In genomic region chr2:6919912-6920905, GRCh38 we compare ENCODE assay signal across 14 cellular contexts. TPM values are rescaled to one million over a fixed set of nuclear protein-coding genes. Genes with fewer than 3 reads are reported as not detected.
DNase-seq lines count a peak whose midpoint lies in the region; ATAC-seq and TF ChIP-seq lines count a peak whose summit lies in the region.
"Had no signal": no experiment of that assay in that cellular context is flagged by ENCODE, and none has a peak within 500 bp of the region (broad histone marks: within the 10 kb centered on the region; RNA-seq: fewer than 3 reads in every experiment).

No MANE protein-coding gene starts in this region.

- TF ChIP-seq CTCF in DND-41 (IDR thresholded peaks at IDR 0.05; ENCODE audit: borderline replicate concordance, extremely low read depth, low read length, poor library complexity, severe bottlenecking) = no peak
- TF ChIP-seq CTCF in choroid plexus epithelial cell (conservative IDR thresholded peaks at IDR 0.05; ENCODE audit: low read depth, low read length) = no peak
- no peak for TF ChIP-seq CTCF in esophagus muscularis mucosa (IDR thresholded peaks at IDR 0.05)

- no peak for TF ChIP-seq POLR2A in esophagus muscularis mucosa (IDR thresholded peaks at IDR 0.05; ENCODE audit: low read depth)

- intact Hi-C loops in esophagus muscularis mucosa (cut with DNase I) = loop anchor here (5.0 kb wide), 2 partner anchors 87 to 122 kb away; no protein-coding TSS in a partner anchor

- H3F3A ChIP-seq in GM23248 (ENCODE audit: insufficient read depth) = peaks cover 2% of the 10 kb centered on the region; the same call in 1 of the 2 replicates

- H3K36me3 ChIP-seq in DND-41 (ENCODE audit: insufficient read depth, low read length) = peaks cover 69% of the 10 kb centered on the region
- H3K36me3 ChIP-seq in SJSA1 = no peaks in the 10 kb centered on the region; the same call in 1 of the 2 replicates
- no peaks in the 10 kb centered on the region for H3K36me3 ChIP-seq in esophagus muscularis mucosa
- no peaks in the 10 kb centered on the region for H3K36me3 ChIP-seq in GM23248 (ENCODE audit: low read depth)
- H3K36me3 ChIP-seq: esophagus squamous epithelium had no signal

- H3K27ac ChIP-seq in DND-41 (ENCODE audit: low read length) (peak overlapping the region; percentile 53), SJSA1 (peak overlapping the region; percentile 52), esophagus muscularis mucosa (replicated peaks in 1 of 4) (no peak overlapping the region), GM23248 (no peak overlapping the region)
- H3K27ac ChIP-seq: esophagus squamous epithelium, HL-60 had no signal

- ATAC-seq in DND-41 (ENCODE audit: insufficient read depth, low read depth) = no peak

- peaks cover 97% of the 10 kb centered on the region for H3K79me2 ChIP-seq in DND-41 (ENCODE audit: insufficient read depth, low read length)
- no peaks in the 10 kb centered on the region for H3K79me2 ChIP-seq in GM23248 (ENCODE audit: insufficient read depth)

- H2AFZ ChIP-seq in DND-41 (ENCODE audit: low read depth, low read length) = no peak overlapping the region
- no peak overlapping the region for H2AFZ ChIP-seq in GM23248

- no peaks in the 10 kb centered on the region for H3K27me3 ChIP-seq in DND-41 (ENCODE audit: insufficient read depth, low read length, poor library complexity)
- no peaks in the 10 kb centered on the region for H3K27me3 ChIP-seq in SJSA1 (replicated peaks)
- no peaks in the 10 kb centered on the region for H3K27me3 ChIP-seq in esophagus muscularis mucosa
- H3K27me3 ChIP-seq in GM23248 (replicated peaks; ENCODE audit: insufficient read depth) = no peaks in the 10 kb centered on the region; the same call in 1 of the 2 replicates
- H3K27me3 ChIP-seq: esophagus squamous epithelium had no signal

- no peaks in the 10 kb centered on the region for H3K9me2 ChIP-seq in GM23248 (ENCODE audit: insufficient read depth)

- TF ChIP-seq EP300 in esophagus muscularis mucosa (IDR thresholded peaks at IDR 0.05) = no peak

- H4K20me1 ChIP-seq in DND-41 (ENCODE audit: insufficient read depth, low read length) (peaks cover 61% of the 10 kb centered on the region), GM23248 (ENCODE audit: insufficient read depth) (no peaks in the 10 kb centered on the region)

- no peaks in the 10 kb centered on the region for H3K9me3 ChIP-seq in DND-41 (ENCODE audit: insufficient read depth, low read length, severe bottlenecking)
- H3K9me3 ChIP-seq in SJSA1 (replicated peaks) = no peaks in the 10 kb centered on the region
- H3K9me3 ChIP-seq in esophagus muscularis mucosa = no peaks in the 10 kb centered on the region
- no peaks in the 10 kb centered on the region for H3K9me3 ChIP-seq in GM23248 (ENCODE audit: low read depth)
- H3K9me3 ChIP-seq: esophagus squamous epithelium had no signal

- peaks cover 82% of the 10 kb centered on the region for H3K4me1 ChIP-seq in DND-41 (ENCODE audit: insufficient read depth, low read length)
- peaks cover 27% of the 10 kb centered on the region for H3K4me1 ChIP-seq in SJSA1 (replicated peaks)
- peaks cover 28 to 46% (median 37%) of the 10 kb centered on the region in 4 donors for H3K4me1 ChIP-seq in esophagus muscularis mucosa
- no peaks in the 10 kb centered on the region for H3K4me1 ChIP-seq in GM23248 (ENCODE audit: insufficient read depth)
- H3K4me1 ChIP-seq: Caco-2 had no signal

- H3K9ac ChIP-seq in DND-41 (ENCODE audit: low read depth, low read length) (0 out of 2 replicates have a peak overlapping the region, but pooled peaks have one; percentile 2), GM23248 (no peak overlapping the region)

- H3K4me2 ChIP-seq in DND-41 (ENCODE audit: insufficient read depth, low read length) (peak overlapping the region; percentile 85), GM23248 (ENCODE audit: unreplicated experiment) (no peak overlapping the region)

- DNase-seq in DND-41 (no peak), SJSA1 (ENCODE audit: low read depth in 1 of 2, low spot score in 2 of 2) (peak; percentile 71), choroid plexus epithelial cell (ENCODE audit: low read depth) (peak; percentile 37), pons (ENCODE audit: low spot score) (peak; percentile 16), esophagus muscularis mucosa (ENCODE audit: extremely low spot score) (no peak), GM23248 (no peak), UCSD-AML1 (lab: John Stamatoyannopoulos, UW; ENCODE audit: unreplicated experiment) (no peak)
- DNase-seq: activated CD8-positive, alpha-beta memory T cell treated with anti-CD3 and anti-CD28 coated beads, Interleukin-2, amount 50 U/mL, for 4 hours; Caco-2; cerebellar nuclear complex; esophagus squamous epithelium; mesendoderm; RPMI8226 had no signal

- WGBS in esophagus muscularis mucosa = 75% methylated on average over 13 of the region's 13 CpGs
- WGBS in GM23248 (ENCODE audit: low coverage in 1 of 2, low lambda C conversion rate in 2 of 2, missing lambda C conversion rate in 2 of 2), 2 experiments = 84 to 88% methylated on average over 13 of the region's 13 CpGs

- in situ Hi-C loops in GM23248 (cut with MboI) = no loop called here

- H3K4me3 ChIP-seq in DND-41 (ENCODE audit: low read depth in 1 of 2, low read length in 2 of 2) = peak overlapping the region in 1 of 2 experiments; percentile 67; a peak in 2 of 4 replicates
- H3K4me3 ChIP-seq in SJSA1 = no peak overlapping the region
- H3K4me3 ChIP-seq in choroid plexus epithelial cell (ENCODE audit: low read depth, low read length) = peak overlapping the region; percentile 21
- H3K4me3 ChIP-seq in esophagus muscularis mucosa = no peak overlapping the region
- no peak overlapping the region for H3K4me3 ChIP-seq in GM23248
- H3K4me3 ChIP-seq: esophagus squamous epithelium had no signal

RNA-seq across cellular contexts. Expression of gene RNF144A, which starts 3.0 kb away (rescaled TPM):
- 5.3 and 7.3 TPM in 2 replicates for total RNA-seq in SJSA1 (2014; rRNA removed; shearing (Covaris generic))
- 10 to 100 TPM in 1 of 4 donors, 1 to 10 TPM in 3; 5.4 to 10.8 (median 8.8) TPM for total RNA-seq in esophagus muscularis mucosa
- total RNA-seq in GM23248 (2014; rRNA removed; shearing (Covaris generic)) = 3.5 and 5.7 TPM in 2 replicates
- 0.60 and 0.67 TPM in 2 replicates for polyA plus RNA-seq in GM23248 (2016; fragmentation: Nextera tagmentation; extraction: Ambion mirVana)

RNA-seq across cellular contexts. Expression of gene RSAD2, which starts 42.6 kb away (rescaled TPM):
- not detected in 2 replicates for total RNA-seq in SJSA1 (2014; rRNA removed; shearing (Covaris generic))
- total RNA-seq in esophagus muscularis mucosa = 1 to 10 TPM; 3.7 to 7.0 (median 5.8) TPM
- total RNA-seq in GM23248 (2014; rRNA removed; shearing (Covaris generic)) = not detected in 2 replicates
- not detected in 2 replicates for polyA plus RNA-seq in GM23248 (2016; fragmentation: Nextera tagmentation; extraction: Ambion mirVana)

RNA-seq across cellular contexts. Expression of gene CMPK2, which starts 54.5 kb away (rescaled TPM):
- total RNA-seq in SJSA1 (2014; rRNA removed; shearing (Covaris generic)) = 0.55 and 3.1 TPM in 2 replicates
- 1 to 10 TPM; 3.3 to 8.3 (median 5.8) TPM for total RNA-seq in esophagus muscularis mucosa
- 0.13 TPM in 1 of 2 replicates, not detected in the other for total RNA-seq in GM23248 (2014; rRNA removed; shearing (Covaris generic))
- polyA plus RNA-seq in GM23248 (2016; fragmentation: Nextera tagmentation; extraction: Ambion mirVana) = 0.11 TPM in 1 of 2 replicates, not detected in the other

Comparison
In these comparisons a context has a peak if more than half of its experiments do, and no peak if none do; other contexts are left out.
1. DNase-seq: peak in SJSA1 (2 of 2), choroid plexus epithelial cell (single experiment) and pons (single experiment); none in DND-41 (single experiment), esophagus muscularis mucosa (single experiment), GM23248 (single experiment) and UCSD-AML1 (single experiment).
2. H3K27ac ChIP-seq: peak in DND-41 (single experiment) and SJSA1 (single experiment); none in esophagus muscularis mucosa (0 of 4) and GM23248 (single experiment).